1 cellular context compared by ENCODE assay signal in the genomic region with DNA sequence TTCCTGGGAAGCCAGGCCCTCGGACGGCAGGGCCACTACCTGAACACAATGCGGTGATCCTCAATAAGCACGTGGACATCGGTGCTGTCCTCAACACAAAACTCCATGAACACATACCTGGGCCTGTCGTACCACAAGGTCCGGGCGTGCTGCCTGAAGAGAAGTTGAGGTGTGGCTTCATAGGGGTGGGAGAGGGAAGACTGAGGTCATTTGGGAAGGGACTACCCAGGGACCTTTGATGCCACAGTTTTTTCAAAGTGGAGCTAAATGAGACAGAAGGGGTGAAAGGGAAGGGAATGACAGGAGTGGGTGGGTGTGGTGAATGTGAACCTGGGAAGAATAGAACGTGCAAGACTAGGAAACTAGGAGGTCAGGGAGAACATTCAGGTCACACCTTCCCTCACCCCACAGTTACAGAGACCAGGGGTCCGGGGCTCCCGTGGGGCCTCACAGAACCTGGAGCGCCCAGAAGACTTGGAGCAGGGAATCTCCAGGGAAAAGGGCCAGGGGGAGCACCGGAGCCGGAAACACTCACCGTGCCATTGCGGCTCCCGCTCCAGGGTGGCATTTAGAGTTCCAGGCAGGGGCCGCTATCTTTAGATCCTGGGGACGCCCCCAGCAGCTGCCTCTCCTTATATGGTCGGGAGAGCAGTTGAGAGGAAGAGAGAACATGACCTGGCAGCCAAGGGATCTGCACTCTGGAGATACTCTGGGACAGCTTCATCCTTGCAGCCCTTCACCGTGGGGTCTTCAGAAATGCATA.
TF ChIP-seq lines count a peak whose summit lies in the region.

Gene PTGES3L, minus strand, starts transcription at position 570 of the 763 bp plus-strand sequence. Its CDS starts 27 bp downstream, at position 543.

TF ChIP-seq in HepG2, 621 proteins besides CTCF, POLR2A, EP300 and RAD21 (continued from another document and continues in another):
- TF ChIP-seq, protein P1, sequence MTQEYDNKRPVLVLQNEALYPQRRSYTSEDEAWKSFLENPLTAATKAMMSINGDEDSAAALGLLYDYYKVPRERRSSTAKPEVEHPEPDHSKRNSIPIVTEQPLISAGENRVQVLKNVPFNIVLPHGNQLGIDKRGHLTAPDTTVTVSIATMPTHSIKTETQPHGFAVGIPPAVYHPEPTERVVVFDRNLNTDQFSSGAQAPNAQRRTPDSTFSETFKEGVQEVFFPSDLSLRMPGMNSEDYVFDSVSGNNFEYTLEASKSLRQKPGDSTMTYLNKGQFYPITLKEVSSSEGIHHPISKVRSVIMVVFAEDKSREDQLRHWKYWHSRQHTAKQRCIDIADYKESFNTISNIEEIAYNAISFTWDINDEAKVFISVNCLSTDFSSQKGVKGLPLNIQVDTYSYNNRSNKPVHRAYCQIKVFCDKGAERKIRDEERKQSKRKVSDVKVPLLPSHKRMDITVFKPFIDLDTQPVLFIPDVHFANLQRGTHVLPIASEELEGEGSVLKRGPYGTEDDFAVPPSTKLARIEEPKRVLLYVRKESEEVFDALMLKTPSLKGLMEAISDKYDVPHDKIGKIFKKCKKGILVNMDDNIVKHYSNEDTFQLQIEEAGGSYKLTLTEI (CRISPR knock-in tag; conservative IDR thresholded peaks at IDR 0.05) = no peak
- TF ChIP-seq ATF1 (CRISPR knock-in tag; IDR thresholded peaks at IDR 0.05) = no peak
- TF ChIP-seq ZFP1 (CRISPR knock-in tag; IDR thresholded peaks at IDR 0.05) = 0 out of 2 replicates have a peak, but pooled peaks have one; percentile 2
- TF ChIP-seq ZNF530 (CRISPR knock-in tag; IDR thresholded peaks at IDR 0.05; ENCODE audit: low read depth) = no peak
- no peak; the same call in 1 of the 2 replicates for TF ChIP-seq ZFX (CRISPR knock-in tag; IDR thresholded peaks at IDR 0.05; ENCODE audit: low read depth)
- no peak for TF ChIP-seq NFIB (CRISPR knock-in tag; IDR thresholded peaks at IDR 0.05; ENCODE audit: borderline replicate concordance)
- TF ChIP-seq ZMYM4 (CRISPR knock-in tag; IDR thresholded peaks at IDR 0.05) = no peak
- no peak for TF ChIP-seq NFKB2 (CRISPR knock-in tag; IDR thresholded peaks at IDR 0.05; ENCODE audit: borderline replicate concordance)
- TF ChIP-seq PPARG (CRISPR knock-in tag; conservative IDR thresholded peaks at IDR 0.05) = no peak
- no peak for TF ChIP-seq ZSCAN31 (CRISPR knock-in tag; IDR thresholded peaks at IDR 0.05; ENCODE audit: low read depth)
- TF ChIP-seq, protein P2, sequence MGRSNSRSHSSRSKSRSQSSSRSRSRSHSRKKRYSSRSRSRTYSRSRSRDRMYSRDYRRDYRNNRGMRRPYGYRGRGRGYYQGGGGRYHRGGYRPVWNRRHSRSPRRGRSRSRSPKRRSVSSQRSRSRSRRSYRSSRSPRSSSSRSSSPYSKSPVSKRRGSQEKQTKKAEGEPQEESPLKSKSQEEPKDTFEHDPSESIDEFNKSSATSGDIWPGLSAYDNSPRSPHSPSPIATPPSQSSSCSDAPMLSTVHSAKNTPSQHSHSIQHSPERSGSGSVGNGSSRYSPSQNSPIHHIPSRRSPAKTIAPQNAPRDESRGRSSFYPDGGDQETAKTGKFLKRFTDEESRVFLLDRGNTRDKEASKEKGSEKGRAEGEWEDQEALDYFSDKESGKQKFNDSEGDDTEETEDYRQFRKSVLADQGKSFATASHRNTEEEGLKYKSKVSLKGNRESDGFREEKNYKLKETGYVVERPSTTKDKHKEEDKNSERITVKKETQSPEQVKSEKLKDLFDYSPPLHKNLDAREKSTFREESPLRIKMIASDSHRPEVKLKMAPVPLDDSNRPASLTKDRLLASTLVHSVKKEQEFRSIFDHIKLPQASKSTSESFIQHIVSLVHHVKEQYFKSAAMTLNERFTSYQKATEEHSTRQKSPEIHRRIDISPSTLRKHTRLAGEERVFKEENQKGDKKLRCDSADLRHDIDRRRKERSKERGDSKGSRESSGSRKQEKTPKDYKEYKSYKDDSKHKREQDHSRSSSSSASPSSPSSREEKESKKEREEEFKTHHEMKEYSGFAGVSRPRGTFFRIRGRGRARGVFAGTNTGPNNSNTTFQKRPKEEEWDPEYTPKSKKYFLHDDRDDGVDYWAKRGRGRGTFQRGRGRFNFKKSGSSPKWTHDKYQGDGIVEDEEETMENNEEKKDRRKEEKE (IDR thresholded peaks at IDR 0.05) = no peak
- no peak for TF ChIP-seq ZNF780A (CRISPR knock-in tag; IDR thresholded peaks at IDR 0.05)
- no peak for TF ChIP-seq FOXK2 (IDR thresholded peaks at IDR 0.05)
- peak; percentile 51; the same call in 1 of the 2 replicates for TF ChIP-seq ETV5 (CRISPR knock-in tag; IDR thresholded peaks at IDR 0.05; ENCODE audit: borderline replicate concordance)
- no peak for TF ChIP-seq SIX1 (CRISPR knock-in tag; IDR thresholded peaks at IDR 0.05; ENCODE audit: borderline replicate concordance)
- no peak for TF ChIP-seq ZNF543 (CRISPR knock-in tag; IDR thresholded peaks at IDR 0.05)
- no peak for TF ChIP-seq PAF1 (CRISPR knock-in tag; IDR thresholded peaks at IDR 0.05)
- no peak for TF ChIP-seq HINFP (CRISPR knock-in tag; IDR thresholded peaks at IDR 0.05; ENCODE audit: low read depth)
- TF ChIP-seq, protein P3, sequence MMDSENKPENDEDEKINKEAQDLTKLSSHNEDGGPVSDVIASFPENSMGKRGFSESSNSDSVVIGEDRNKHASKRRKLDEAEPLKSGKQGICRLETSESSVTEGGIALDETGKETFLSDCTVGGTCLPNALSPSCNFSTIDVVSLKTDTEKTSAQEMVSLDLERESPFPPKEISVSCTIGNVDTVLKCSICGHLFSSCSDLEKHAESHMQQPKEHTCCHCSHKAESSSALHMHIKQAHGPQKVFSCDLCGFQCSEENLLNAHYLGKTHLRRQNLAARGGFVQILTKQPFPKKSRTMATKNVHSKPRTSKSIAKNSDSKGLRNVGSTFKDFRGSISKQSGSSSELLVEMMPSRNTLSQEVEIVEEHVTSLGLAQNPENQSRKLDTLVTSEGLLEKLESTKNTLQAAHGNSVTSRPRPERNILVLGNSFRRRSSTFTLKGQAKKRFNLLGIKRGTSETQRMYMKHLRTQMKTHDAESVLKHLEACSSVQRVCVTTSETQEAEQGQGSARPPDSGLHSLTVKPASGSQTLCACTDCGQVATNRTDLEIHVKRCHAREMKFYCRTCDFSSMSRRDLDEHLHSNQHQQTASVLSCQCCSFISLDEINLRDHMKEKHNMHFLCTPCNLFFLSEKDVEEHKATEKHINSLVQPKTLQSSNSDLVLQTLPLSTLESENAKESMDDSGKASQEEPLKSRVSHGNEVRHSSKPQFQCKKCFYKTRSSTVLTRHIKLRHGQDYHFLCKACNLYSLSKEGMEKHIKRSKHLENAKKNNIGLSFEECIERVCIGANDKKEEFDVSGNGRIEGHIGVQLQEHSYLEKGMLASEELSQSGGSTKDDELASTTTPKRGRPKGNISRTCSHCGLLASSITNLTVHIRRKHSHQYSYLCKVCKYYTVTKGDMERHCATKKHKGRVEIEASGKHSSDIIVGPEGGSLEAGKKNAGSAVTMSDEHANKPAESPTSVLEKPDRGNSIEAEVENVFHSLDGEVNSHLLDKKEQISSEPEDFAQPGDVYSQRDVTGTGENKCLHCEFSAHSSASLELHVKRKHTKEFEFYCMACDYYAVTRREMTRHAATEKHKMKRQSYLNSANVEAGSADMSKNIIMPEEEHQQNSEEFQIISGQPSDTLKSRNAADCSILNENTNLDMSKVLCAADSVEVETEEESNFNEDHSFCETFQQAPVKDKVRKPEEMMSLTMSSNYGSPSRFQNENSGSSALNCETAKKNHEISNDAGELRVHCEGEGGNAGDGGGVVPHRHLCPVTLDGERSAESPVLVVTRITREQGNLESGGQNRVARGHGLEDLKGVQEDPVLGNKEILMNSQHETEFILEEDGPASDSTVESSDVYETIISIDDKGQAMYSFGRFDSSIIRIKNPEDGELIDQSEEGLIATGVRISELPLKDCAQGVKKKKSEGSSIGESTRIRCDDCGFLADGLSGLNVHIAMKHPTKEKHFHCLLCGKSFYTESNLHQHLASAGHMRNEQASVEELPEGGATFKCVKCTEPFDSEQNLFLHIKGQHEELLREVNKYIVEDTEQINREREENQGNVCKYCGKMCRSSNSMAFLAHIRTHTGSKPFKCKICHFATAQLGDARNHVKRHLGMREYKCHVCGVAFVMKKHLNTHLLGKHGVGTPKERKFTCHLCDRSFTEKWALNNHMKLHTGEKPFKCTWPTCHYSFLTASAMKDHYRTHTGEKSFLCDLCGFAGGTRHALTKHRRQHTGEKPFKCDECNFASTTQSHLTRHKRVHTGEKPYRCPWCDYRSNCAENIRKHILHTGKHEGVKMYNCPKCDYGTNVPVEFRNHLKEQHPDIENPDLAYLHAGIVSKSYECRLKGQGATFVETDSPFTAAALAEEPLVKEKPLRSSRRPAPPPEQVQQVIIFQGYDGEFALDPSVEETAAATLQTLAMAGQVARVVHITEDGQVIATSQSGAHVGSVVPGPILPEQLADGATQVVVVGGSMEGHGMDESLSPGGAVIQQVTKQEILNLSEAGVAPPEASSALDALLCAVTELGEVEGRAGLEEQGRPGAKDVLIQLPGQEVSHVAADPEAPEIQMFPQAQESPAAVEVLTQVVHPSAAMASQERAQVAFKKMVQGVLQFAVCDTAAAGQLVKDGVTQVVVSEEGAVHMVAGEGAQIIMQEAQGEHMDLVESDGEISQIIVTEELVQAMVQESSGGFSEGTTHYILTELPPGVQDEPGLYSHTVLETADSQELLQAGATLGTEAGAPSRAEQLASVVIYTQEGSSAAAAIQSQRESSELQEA (CRISPR knock-in tag; IDR thresholded peaks at IDR 0.05; ENCODE audit: not compliant biosample characterization) = no peak
- TF ChIP-seq ZMAT3 (CRISPR knock-in tag; conservative IDR thresholded peaks at IDR 0.05) = no peak; the same call in 1 of the 2 replicates
- peak; percentile 3; the same call in 1 of the 2 replicates for TF ChIP-seq HNF4A (CRISPR knock-in tag; IDR thresholded peaks at IDR 0.05)
- no peak for TF ChIP-seq ZC3H4 (CRISPR knock-in tag; IDR thresholded peaks at IDR 0.05; ENCODE audit: borderline replicate concordance)
- no peak for TF ChIP-seq EZH2 (conservative IDR thresholded peaks at IDR 0.05; ENCODE audit: low read depth, low read length)
- no peak for TF ChIP-seq SMYD3 (CRISPR knock-in tag; IDR thresholded peaks at IDR 0.05)
- 0 out of 2 replicates have a peak, but pooled peaks have one; percentile 8 for TF ChIP-seq ZNF746 (CRISPR knock-in tag; IDR thresholded peaks at IDR 0.05)
- TF ChIP-seq FOXC1 (CRISPR knock-in tag; IDR thresholded peaks at IDR 0.05; ENCODE audit: borderline replicate concordance) = 0 out of 2 replicates have a peak, but pooled peaks have one; percentile 12
- TF ChIP-seq, protein P4, sequence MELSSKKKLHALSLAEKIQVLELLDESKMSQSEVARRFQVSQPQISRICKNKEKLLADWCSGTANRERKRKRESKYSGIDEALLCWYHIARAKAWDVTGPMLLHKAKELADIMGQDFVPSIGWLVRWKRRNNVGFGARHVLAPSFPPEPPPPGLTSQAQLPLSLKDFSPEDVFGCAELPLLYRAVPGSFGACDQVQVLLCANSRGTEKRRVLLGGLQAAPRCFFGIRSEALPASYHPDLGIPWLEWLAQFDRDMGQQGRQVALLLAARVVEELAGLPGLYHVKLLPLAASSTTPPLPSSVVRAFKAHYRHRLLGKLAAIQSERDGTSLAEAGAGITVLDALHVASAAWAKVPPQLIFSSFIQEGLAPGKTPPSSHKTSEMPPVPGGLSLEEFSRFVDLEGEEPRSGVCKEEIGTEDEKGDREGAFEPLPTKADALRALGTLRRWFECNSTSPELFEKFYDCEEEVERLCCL (CRISPR knock-in tag; IDR thresholded peaks at IDR 0.05; ENCODE audit: borderline replicate concordance) = no peak
- TF ChIP-seq YEATS2 (CRISPR knock-in tag; IDR thresholded peaks at IDR 0.05; ENCODE audit: borderline replicate concordance) = no peak
- TF ChIP-seq ZNF331 (CRISPR knock-in tag; IDR thresholded peaks at IDR 0.05) = no peak
- no peak for TF ChIP-seq NFE2 (CRISPR knock-in tag; IDR thresholded peaks at IDR 0.05)
- no peak; the same call in 1 of the 2 replicates for TF ChIP-seq HDAC2 (CRISPR knock-in tag; IDR thresholded peaks at IDR 0.05)
- TF ChIP-seq PAX8 (CRISPR knock-in tag; IDR thresholded peaks at IDR 0.05; ENCODE audit: borderline replicate concordance) = no peak
- TF ChIP-seq SNAPC5 (CRISPR knock-in tag; IDR thresholded peaks at IDR 0.05; ENCODE audit: borderline replicate concordance) = no peak
- no peak; the same call in 1 of the 2 replicates for TF ChIP-seq HMG20A (CRISPR knock-in tag; IDR thresholded peaks at IDR 0.05; ENCODE audit: borderline replicate concordance)
- no peak for TF ChIP-seq ZNF30 (CRISPR knock-in tag; IDR thresholded peaks at IDR 0.05)
- no peak for TF ChIP-seq ZNF101 (CRISPR knock-in tag; IDR thresholded peaks at IDR 0.05; ENCODE audit: borderline replicate concordance, low read depth)
- no peak for TF ChIP-seq HNRNPUL1 (IDR thresholded peaks at IDR 0.05; ENCODE audit: low read depth, low read length)
- TF ChIP-seq HBP1 (CRISPR knock-in tag; IDR thresholded peaks at IDR 0.05; ENCODE audit: low read depth) = no peak; the same call in 1 of the 2 replicates
- TF ChIP-seq EED (CRISPR knock-in tag; IDR thresholded peaks at IDR 0.05) = no peak
- TF ChIP-seq, protein P5, sequence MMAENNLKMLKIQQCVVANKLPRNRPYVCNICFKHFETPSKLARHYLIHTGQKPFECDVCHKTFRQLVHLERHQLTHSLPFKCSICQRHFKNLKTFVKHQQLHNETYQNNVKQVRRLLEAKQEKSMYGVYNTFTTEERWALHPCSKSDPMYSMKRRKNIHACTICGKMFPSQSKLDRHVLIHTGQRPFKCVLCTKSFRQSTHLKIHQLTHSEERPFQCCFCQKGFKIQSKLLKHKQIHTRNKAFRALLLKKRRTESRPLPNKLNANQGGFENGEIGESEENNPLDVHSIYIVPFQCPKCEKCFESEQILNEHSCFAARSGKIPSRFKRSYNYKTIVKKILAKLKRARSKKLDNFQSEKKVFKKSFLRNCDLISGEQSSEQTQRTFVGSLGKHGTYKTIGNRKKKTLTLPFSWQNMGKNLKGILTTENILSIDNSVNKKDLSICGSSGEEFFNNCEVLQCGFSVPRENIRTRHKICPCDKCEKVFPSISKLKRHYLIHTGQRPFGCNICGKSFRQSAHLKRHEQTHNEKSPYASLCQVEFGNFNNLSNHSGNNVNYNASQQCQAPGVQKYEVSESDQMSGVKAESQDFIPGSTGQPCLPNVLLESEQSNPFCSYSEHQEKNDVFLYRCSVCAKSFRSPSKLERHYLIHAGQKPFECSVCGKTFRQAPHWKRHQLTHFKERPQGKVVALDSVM (CRISPR knock-in tag; IDR thresholded peaks at IDR 0.05) = no peak
